In genomic region chr14:25349269-25349668, GRCh38 we compare ENCODE assay signal across 14 cellular contexts.
"Had no signal": no experiment of that assay in that cellular context is flagged by ENCODE, and none has a peak within 500 bp of the region (broad histone marks: within the 10 kb centered on the region; RNA-seq: fewer than 3 reads in every experiment).

No MANE protein-coding gene starts in this region.

- DNase-seq: activated CD4-positive, alpha-beta T cell treated with anti-CD3 and anti-CD28 coated beads, Interleukin-2, amount 50 U/mL, for 48 hours; activated CD8-positive, alpha-beta memory T cell treated with anti-CD3 and anti-CD28 coated beads, Interleukin-2, amount 50 U/mL, for 4 hours; activated naive CD4-positive, alpha-beta T cell; caudate nucleus; colonic mucosa; esophagus squamous epithelium; gastrocnemius medialis; kidney; left ventricle myocardium superior; right cardiac atrium; spleen; stimulated activated naive CD4-positive, alpha-beta T cell had no signal

- H3K27ac ChIP-seq: colonic mucosa, esophagus squamous epithelium, gastrocnemius medialis, spleen, thoracic aorta had no signal

- H3K4me1 ChIP-seq: colonic mucosa, esophagus squamous epithelium, gastrocnemius medialis, spleen had no signal

- ATAC-seq: activated CD4-positive, CD25-positive, alpha-beta regulatory T cell treated with anti-CD3 and anti-CD28 coated beads, Interleukin-2, amount 50 U/mL, for 24 hours; gastrocnemius medialis; left ventricle myocardium superior; right cardiac atrium had no signal

- H3K36me3 ChIP-seq: colonic mucosa, esophagus squamous epithelium, gastrocnemius medialis, spleen, thoracic aorta had no signal

- H3K27me3 ChIP-seq: colonic mucosa, esophagus squamous epithelium, gastrocnemius medialis, spleen had no signal

- H3K4me3 ChIP-seq: colonic mucosa, esophagus squamous epithelium, gastrocnemius medialis, spleen, thoracic aorta had no signal

- H3K9me3 ChIP-seq: colonic mucosa, gastrocnemius medialis, thoracic aorta had no signal
